8 cellular contexts compared by ENCODE assay signal in the genomic region with DNA sequence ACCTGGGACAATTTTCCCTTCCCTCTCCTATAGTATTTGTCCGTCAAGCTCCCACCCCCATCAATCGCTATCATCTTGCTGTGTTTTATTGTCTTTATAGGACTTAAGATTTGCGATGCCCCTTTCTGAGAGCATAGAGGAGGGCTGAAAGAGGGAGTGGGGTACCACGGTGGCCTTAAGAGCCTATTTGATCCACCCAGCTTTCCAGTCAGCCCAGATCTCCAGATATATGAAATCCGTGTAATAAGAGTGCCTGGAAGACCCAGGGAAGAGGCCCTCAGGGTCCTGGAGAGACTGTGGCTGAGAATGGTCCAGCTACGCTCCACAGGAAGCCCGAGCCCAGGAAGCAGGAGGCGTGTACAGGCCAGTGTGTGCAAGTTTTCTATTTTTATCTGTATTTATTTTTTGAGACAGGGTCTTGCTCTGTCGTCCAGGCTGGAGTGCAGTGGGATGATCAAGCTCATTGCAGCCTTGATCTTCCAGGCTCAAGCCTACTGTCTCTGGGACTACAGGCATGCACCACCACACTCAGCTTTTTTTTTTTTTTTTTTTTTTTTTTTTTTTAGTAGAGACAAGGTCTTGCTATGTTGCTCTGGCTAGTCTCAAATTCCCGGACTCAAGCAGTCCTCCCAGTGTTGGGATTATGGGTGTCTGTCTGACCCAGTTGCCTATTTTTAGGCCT. TPM values are rescaled to one million over a fixed set of nuclear protein-coding genes. Genes with fewer than 3 reads are reported as not detected.
DNase-seq lines count a peak whose midpoint lies in the region; ATAC-seq and TF ChIP-seq lines count a peak whose summit lies in the region.

No MANE protein-coding gene starts in this region.

- H3K36me3 ChIP-seq in CD8-positive, alpha-beta T cell (ENCODE audit: insufficient read depth, low read length) = peaks cover 29% of the 10 kb centered on the region
- no peaks in the 10 kb centered on the region; the same call in 1 of the 2 replicates for H3K36me3 ChIP-seq in MM.1S (replicated peaks; ENCODE audit: insufficient read depth, low read length)
- H3K36me3 ChIP-seq in neuronal stem cell (replicated peaks in 1 of 2; ENCODE audit: control insufficient read depth in 2 of 2, insufficient read depth in 2 of 2, low read length in 2 of 2) = peaks cover 41 to 68% of the 10 kb centered on the region in 2 donors

- no peak overlapping the region for H4K8ac ChIP-seq in neuronal stem cell (ENCODE audit: low read depth, low read length)

- no peak overlapping the region for H2BK5ac ChIP-seq in neuronal stem cell (ENCODE audit: low read length)

- H2AFZ ChIP-seq in MM.1S (ENCODE audit: low read length) (peak overlapping the region; percentile 90), neuronal stem cell (ENCODE audit: low read length) (no peak overlapping the region)

- no peaks in the 10 kb centered on the region for H3K9me3 ChIP-seq in CD8-positive, alpha-beta T cell (ENCODE audit: low read length)
- H3K9me3 ChIP-seq in MM.1S (replicated peaks; ENCODE audit: insufficient read depth, low read length) (no peaks in the 10 kb centered on the region), neuronal stem cell (replicated peaks in 1 of 2; ENCODE audit: control insufficient read depth in 2 of 2, insufficient read depth in 1 of 2, low read depth in 1 of 2, low read length in 2 of 2) (no peaks in the 10 kb centered on the region)

- H3K9me3 Mint-ChIP-seq in CD8-positive, alpha-beta T cell = no peaks in the 10 kb centered on the region
- H3K9me3 Mint-ChIP-seq in dendritic cell treated with granulocyte-macrophage colony-stimulating factor and Interleukin-4, amounts not matched to agents 40 ng/mL and 50 ng/mL, for 4 days = no peaks in the 10 kb centered on the region

- H3K4me1 ChIP-seq in CD8-positive, alpha-beta T cell (ENCODE audit: insufficient read depth, low read length) = peaks cover 18% of the 10 kb centered on the region
- peaks cover 5% of the 10 kb centered on the region; the same call in 1 of the 2 replicates for H3K4me1 ChIP-seq in MM.1S (ENCODE audit: low read length)
- H3K4me1 ChIP-seq in neuronal stem cell (ENCODE audit: control insufficient read depth in 2 of 2, insufficient read depth in 1 of 2, low read depth in 1 of 2, low read length in 2 of 2) = peaks cover 4 to 9% of the 10 kb centered on the region in 2 donors

- POLR2A ChIA-PET in CD8-positive, alpha-beta T cell (lab: Charles Lee) = interaction anchor here (0.8 to 1.1 kb wide), 2 partner anchors 14 to 30 kb away, joined by 3 to 4 read pairs; no protein-coding TSS in a partner anchor

- intact Hi-C loops in CD8-positive, alpha-beta T cell (cut with DNase I, micrococcal nuclease) = loop anchor here (5.0 to 10.0 kb wide), 5 partner anchors 161 to 868 kb away; a partner anchor contains a TSS
- intact Hi-C loops in dendritic cell treated with granulocyte-macrophage colony-stimulating factor and Interleukin-4, amounts not matched to agents 40 ng/mL and 50 ng/mL, for 4 days (cut with micrococcal nuclease) = loop anchor here (10.0 kb wide), 1 partner anchor 222 kb away; a partner anchor contains a TSS

- no peak overlapping the region for H3K27ac ChIP-seq in CD8-positive, alpha-beta T cell (ENCODE audit: low read depth, low read length)
- H3K27ac ChIP-seq in MM.1S (ENCODE audit: low read length) = no peak overlapping the region
- H3K27ac ChIP-seq in neuronal stem cell (replicated peaks; ENCODE audit: low read length) = no peak overlapping the region

- no peak overlapping the region for H3K18ac ChIP-seq in neuronal stem cell (ENCODE audit: low read length)

- no peaks in the 10 kb centered on the region for H3K27me3 ChIP-seq in CD8-positive, alpha-beta T cell (ENCODE audit: insufficient read depth, low read length)
- H3K27me3 ChIP-seq in MM.1S (replicated peaks; ENCODE audit: insufficient read depth, low read length) (no peaks in the 10 kb centered on the region), neuronal stem cell (ENCODE audit: control insufficient read depth in 3 of 3, insufficient read depth in 3 of 3, low read depth in 1 of 3, low read length in 3 of 3) (no peaks in the 10 kb centered on the region)

- no peak overlapping the region for H4K91ac ChIP-seq in neuronal stem cell (ENCODE audit: low read depth, low read length, poor library complexity)

- H2BK12ac ChIP-seq in neuronal stem cell (ENCODE audit: low read length) = no peak overlapping the region

- no peak for ATAC-seq in CD8-positive, alpha-beta T cell

- peaks cover 22% of the 10 kb centered on the region for H3K4me1 Mint-ChIP-seq in CD8-positive, alpha-beta T cell (ENCODE audit: low read depth)
- peaks cover 39% of the 10 kb centered on the region for H3K4me1 Mint-ChIP-seq in dendritic cell treated with granulocyte-macrophage colony-stimulating factor and Interleukin-4, amounts not matched to agents 40 ng/mL and 50 ng/mL, for 4 days (ENCODE audit: low read depth)

- no peak overlapping the region for H3K14ac ChIP-seq in neuronal stem cell (ENCODE audit: low read length)

- H3K27me3 Mint-ChIP-seq in CD8-positive, alpha-beta T cell (ENCODE audit: low read depth) = no peaks in the 10 kb centered on the region
- H3K27me3 Mint-ChIP-seq in dendritic cell treated with granulocyte-macrophage colony-stimulating factor and Interleukin-4, amounts not matched to agents 40 ng/mL and 50 ng/mL, for 4 days = peaks cover 1% of the 10 kb centered on the region

- no peak overlapping the region for H2BK120ac ChIP-seq in neuronal stem cell (ENCODE audit: low read depth, low read length)

- no peaks in the 10 kb centered on the region for H4K20me1 ChIP-seq in MM.1S (ENCODE audit: insufficient read depth, low read length)

- H3F3A ChIP-seq in MM.1S (ENCODE audit: insufficient read depth, low read length) = peaks cover 4% of the 10 kb centered on the region

- H3K4me3 Mint-ChIP-seq in CD8-positive, alpha-beta T cell = peak overlapping the region; percentile 93
- H3K4me3 Mint-ChIP-seq in dendritic cell treated with granulocyte-macrophage colony-stimulating factor and Interleukin-4, amounts not matched to agents 40 ng/mL and 50 ng/mL, for 4 days = peak overlapping the region; percentile 87

- CTCF ChIA-PET in CD8-positive, alpha-beta T cell (lab: Charles Lee) = interaction anchor here (0.8 to 1.5 kb wide), 8 partner anchors 10 to 286 kb away, joined by 3 to 5 read pairs (median 4); a partner anchor contains a TSS

- H3K4me3 ChIP-seq in CD8-positive, alpha-beta T cell (ENCODE audit: low read depth, low read length) = no peak overlapping the region
- peak overlapping the region; percentile 98 for H3K4me3 ChIP-seq in MM.1S (ENCODE audit: low read length)
- H3K4me3 ChIP-seq in neuronal stem cell (ENCODE audit: low read length in 2 of 2) = no peak overlapping the region

- TF ChIP-seq CTCF in CD8-positive, alpha-beta T cell (IDR thresholded peaks at IDR 0.05) = no peak
- TF ChIP-seq CTCF in MM.1S (IDR thresholded peaks at IDR 0.05; ENCODE audit: low read length) (no peak), GM20000 (IDR thresholded peaks at IDR 0.05; ENCODE audit: extremely low read depth, missing control alignments) (no peak)

- H2BK15ac ChIP-seq in neuronal stem cell (ENCODE audit: low read length) = no peak overlapping the region

- H3K4me2 ChIP-seq in MM.1S (ENCODE audit: low read depth, low read length) = peak overlapping the region; percentile 75
- peak overlapping the region; percentile 73 for H3K4me2 ChIP-seq in neuronal stem cell (ENCODE audit: insufficient read depth, low read length, poor library complexity, severe bottlenecking)

- no peaks in the 10 kb centered on the region for H3K9me2 ChIP-seq in MM.1S (replicated peaks; ENCODE audit: insufficient read depth, low read length)

- DNase-seq in CD8-positive, alpha-beta T cell = no peak
- DNase-seq in MM.1S = no peak
- no peak for DNase-seq in neuronal stem cell (ENCODE audit: low spot score)
- DNase-seq in GM20000 (ENCODE audit: low spot score) = no peak
- DNase-seq in effector CD8-positive, alpha-beta T cell (lab: John Stamatoyannopoulos, UW) = no peak
- DNase-seq in hippocampal formation (lab: John Stamatoyannopoulos, UW) = no peak
- DNase-seq in glomerular visceral epithelial cell (ENCODE audit: extremely low spot score) = no peak

- WGBS in neuronal stem cell (ENCODE audit: extremely low coverage in 2 of 2, insufficient read length in 2 of 2, insufficient replicate concordance in 1 of 2), 2 donors = no CpG with 5 or more reads among the region's 10 CpGs

- peaks cover 51% of the 10 kb centered on the region for H3K36me3 Mint-ChIP-seq in CD8-positive, alpha-beta T cell
- H3K36me3 Mint-ChIP-seq in dendritic cell treated with granulocyte-macrophage colony-stimulating factor and Interleukin-4, amounts not matched to agents 40 ng/mL and 50 ng/mL, for 4 days (ENCODE audit: low read depth) = peaks cover 84% of the 10 kb centered on the region

- no peaks in the 10 kb centered on the region for H3K79me1 ChIP-seq in neuronal stem cell (ENCODE audit: low read depth, low read length)

- no peak overlapping the region for H3K4ac ChIP-seq in neuronal stem cell (ENCODE audit: low read length)

- H3K9ac ChIP-seq in MM.1S (ENCODE audit: low read length) (peak overlapping the region; percentile 84; the same call in 1 of the 2 replicates), neuronal stem cell (ENCODE audit: low read depth, low read length, poor library complexity) (no peak overlapping the region)

- peaks cover 28% of the 10 kb centered on the region for H3K79me2 ChIP-seq in MM.1S (ENCODE audit: low read length)

- H2AK5ac ChIP-seq in neuronal stem cell (ENCODE audit: low read depth, low read length) = no peak overlapping the region

- H3K23ac ChIP-seq in neuronal stem cell (ENCODE audit: low read depth, low read length, poor library complexity) = no peak overlapping the region

- H3K27ac Mint-ChIP-seq in CD8-positive, alpha-beta T cell = peak overlapping the region; percentile 22
- H3K27ac Mint-ChIP-seq in dendritic cell treated with granulocyte-macrophage colony-stimulating factor and Interleukin-4, amounts not matched to agents 40 ng/mL and 50 ng/mL, for 4 days = peak overlapping the region; percentile 86

RNA-seq across cellular contexts. Expression of a gene that starts 1.0 kb away (rescaled TPM):
- 1 to 10 TPM; 7.7 to 8.1 TPM for total RNA-seq in CD8-positive, alpha-beta T cell
- 17.6 TPM for polyA plus RNA-seq in neuronal stem cell (2013, experiment 1 of 2)
- 17.5 TPM for polyA plus RNA-seq in neuronal stem cell (2013, experiment 2 of 2)

RNA-seq across cellular contexts. Expression of a gene that starts 24.0 kb away (rescaled TPM):
- total RNA-seq in CD8-positive, alpha-beta T cell = 1 to 10 TPM; 7.5 to 7.7 TPM
- polyA plus RNA-seq in neuronal stem cell (2013, experiment 1 of 2) = 8.4 TPM
- polyA plus RNA-seq in neuronal stem cell (2013, experiment 2 of 2) = 8.5 TPM

RNA-seq across cellular contexts. Expression of a gene that starts 30.3 kb away (rescaled TPM):
- total RNA-seq in CD8-positive, alpha-beta T cell = 100 to 1,000 TPM; 118 to 123 TPM
- 189 TPM for polyA plus RNA-seq in neuronal stem cell (2013, experiment 1 of 2)
- polyA plus RNA-seq in neuronal stem cell (2013, experiment 2 of 2) = 187 TPM

RNA-seq across cellular contexts. Expression of a gene that starts 51.4 kb away (rescaled TPM):
- total RNA-seq in CD8-positive, alpha-beta T cell = 10 to 100 TPM; 10.9 to 13.5 TPM
- 30.0 TPM for polyA plus RNA-seq in neuronal stem cell (2013, experiment 1 of 2)
- polyA plus RNA-seq in neuronal stem cell (2013, experiment 2 of 2) = 29.9 TPM
